32 cellular contexts compared by ENCODE assay signal in genomic region chr21:42409366-42409765, GRCh38. TPM values are rescaled to one million over a fixed set of nuclear protein-coding genes. Genes with fewer than 3 reads are reported as not detected.
A peak's percentile ranks its signal among the peaks of the same experiment; 100 is the strongest.
DNase-seq lines count a peak whose midpoint lies in the region; ATAC-seq and TF ChIP-seq lines count a peak whose summit lies in the region.
"Had no signal": no experiment of that assay in that cellular context is flagged by ENCODE, and none has a peak within 500 bp of the region (broad histone marks: within the 10 kb centered on the region; RNA-seq: fewer than 3 reads in every experiment).

No MANE protein-coding gene starts in this region.

- no peaks in the 10 kb centered on the region for H3K27me3 ChIP-seq in CD8-positive, alpha-beta memory T cell (ENCODE audit: insufficient read depth, low read length, poor library complexity, severe bottlenecking)
- H3K27me3 ChIP-seq: breast epithelium, right lobe of liver had no signal

- H3K9me3 Mint-ChIP-seq in CD8-positive, alpha-beta memory T cell: no peaks in the 10 kb centered on the region
- no peaks in the 10 kb centered on the region for H3K9me3 Mint-ChIP-seq in activated T-helper 17 cell treated with anti-CD3 and anti-CD28 coated beads, Interleukin-2, amount 50 U/mL, for 72 hours
- H3K9me3 Mint-ChIP-seq in naive thymus-derived CD8-positive, alpha-beta T cell: no peaks in the 10 kb centered on the region
- no peaks in the 10 kb centered on the region for H3K9me3 Mint-ChIP-seq in chondrocyte (ENCODE audit: low read depth)
- H3K9me3 Mint-ChIP-seq: GM23338 had no signal

- peak overlapping the region; percentile 63 to 89 (median 78) for H3K27ac Mint-ChIP-seq in CD8-positive, alpha-beta memory T cell
- no peak overlapping the region for H3K27ac Mint-ChIP-seq in activated T-helper 17 cell treated with anti-CD3 and anti-CD28 coated beads, Interleukin-2, amount 50 U/mL, for 72 hours
- peak overlapping the region in 7 of 10 donors; percentile 80 to 97 (median 88) for H3K27ac Mint-ChIP-seq in naive thymus-derived CD8-positive, alpha-beta T cell
- no peak overlapping the region for H3K27ac Mint-ChIP-seq in chondrocyte (ENCODE audit: unreplicated experiment)
- H3K27ac Mint-ChIP-seq: GM23338, progenitor cell of endocrine pancreas had no signal

- H3K9me3 ChIP-seq in CD8-positive, alpha-beta memory T cell (ENCODE audit: low read length): no peaks in the 10 kb centered on the region
- H3K9me3 ChIP-seq: BLaER1, breast epithelium, gastroesophageal sphincter, right lobe of liver had no signal

- H3K4me3 ChIP-seq in CD8-positive, alpha-beta memory T cell (ENCODE audit: low read length): peak overlapping the region; percentile 25
- H3K4me3 ChIP-seq: BLaER1, breast epithelium, gastroesophageal sphincter, GM23338, right lobe of liver had no signal

- H3K4me3 Mint-ChIP-seq in CD8-positive, alpha-beta memory T cell: peak overlapping the region; percentile 9 to 67 (median 32)
- peak overlapping the region; percentile 55 for H3K4me3 Mint-ChIP-seq in activated T-helper 17 cell treated with anti-CD3 and anti-CD28 coated beads, Interleukin-2, amount 50 U/mL, for 72 hours
- H3K4me3 Mint-ChIP-seq in naive thymus-derived CD8-positive, alpha-beta T cell: peak overlapping the region in 9 of 10 donors; percentile 12 to 78 (median 51)
- H3K4me3 Mint-ChIP-seq in chondrocyte (ENCODE audit: unreplicated experiment): no peak overlapping the region
- H3K4me3 Mint-ChIP-seq: GM23338 had no signal

- H3K27ac ChIP-seq in CD8-positive, alpha-beta memory T cell (ENCODE audit: low read depth, low read length): no peak overlapping the region
- H3K27ac ChIP-seq: BLaER1, breast epithelium, gastroesophageal sphincter, right lobe of liver had no signal

- POLR2A ChIA-PET in CD8-positive, alpha-beta memory T cell (lab: Charles Lee): interaction anchor here (1.0 to 1.5 kb wide), 2 partner anchors 9 to 14 kb away, joined by 4 read pairs; no protein-coding TSS in a partner anchor
- POLR2A ChIA-PET in naive thymus-derived CD8-positive, alpha-beta T cell (lab: Charles Lee): interaction anchor here (1.3 to 2.4 kb wide), 3 partner anchors 10 to 15 kb away, joined by 3 to 14 read pairs (median 9); no protein-coding TSS in a partner anchor

- TF ChIP-seq CTCF in chondrocyte (IDR thresholded peaks at IDR 0.05): no peak

- peaks cover 42 to 63% (median 58%) of the 10 kb centered on the region in 3 donors for H3K4me1 Mint-ChIP-seq in CD8-positive, alpha-beta memory T cell
- peaks cover 33% of the 10 kb centered on the region for H3K4me1 Mint-ChIP-seq in activated T-helper 17 cell treated with anti-CD3 and anti-CD28 coated beads, Interleukin-2, amount 50 U/mL, for 72 hours
- H3K4me1 Mint-ChIP-seq in naive thymus-derived CD8-positive, alpha-beta T cell: peaks cover 36 to 54% (median 46%) of the 10 kb centered on the region in 4 donors
- no peaks in the 10 kb centered on the region for H3K4me1 Mint-ChIP-seq in chondrocyte (ENCODE audit: low read depth)

- H3K36me3 Mint-ChIP-seq in CD8-positive, alpha-beta memory T cell: peaks cover 20 to 35% (median 29%) of the 10 kb centered on the region in 3 donors
- H3K36me3 Mint-ChIP-seq in activated T-helper 17 cell treated with anti-CD3 and anti-CD28 coated beads, Interleukin-2, amount 50 U/mL, for 72 hours (ENCODE audit: low read depth): peaks cover 42% of the 10 kb centered on the region
- peaks cover 18 to 36% (median 28%) of the 10 kb centered on the region in 3 donors for H3K36me3 Mint-ChIP-seq in naive thymus-derived CD8-positive, alpha-beta T cell
- H3K36me3 Mint-ChIP-seq in chondrocyte (ENCODE audit: low read depth): no peaks in the 10 kb centered on the region

- H3K27me3 Mint-ChIP-seq in CD8-positive, alpha-beta memory T cell: no peaks in the 10 kb centered on the region
- H3K27me3 Mint-ChIP-seq in activated T-helper 17 cell treated with anti-CD3 and anti-CD28 coated beads, Interleukin-2, amount 50 U/mL, for 72 hours: no peaks in the 10 kb centered on the region
- no peaks in the 10 kb centered on the region for H3K27me3 Mint-ChIP-seq in naive thymus-derived CD8-positive, alpha-beta T cell
- H3K27me3 Mint-ChIP-seq in chondrocyte (ENCODE audit: low read depth): peaks cover 2% of the 10 kb centered on the region

- CTCF ChIA-PET in CD8-positive, alpha-beta memory T cell (lab: Charles Lee): interaction anchor here (1.0 to 1.2 kb wide), 2 partner anchors 19 to 26 kb away, joined by 3 to 4 read pairs; no protein-coding TSS in a partner anchor

- no peak for ATAC-seq in activated T-helper 17 cell treated with anti-CD3 and anti-CD28 coated beads, Interleukin-2, amount 50 U/mL, for 72 hours (replicated peaks)
- ATAC-seq in naive thymus-derived CD8-positive, alpha-beta T cell: no peak
- no peak for ATAC-seq in GM18907 (IDR thresholded peaks at IDR 0.05; ENCODE audit: unreplicated experiment)
- no peak for ATAC-seq in HG03108 (IDR thresholded peaks at IDR 0.05; ENCODE audit: unreplicated experiment)
- ATAC-seq: gastroesophageal sphincter, HepG2, right lobe of liver had no signal

- H3K4me1 ChIP-seq in CD8-positive, alpha-beta memory T cell (ENCODE audit: insufficient read depth, low read length): peaks cover 82% of the 10 kb centered on the region
- H3K4me1 ChIP-seq: breast epithelium, gastroesophageal sphincter, right lobe of liver had no signal

- peak; percentile 65 for DNase-seq in activated effector memory CD4-positive, alpha-beta T cell treated with anti-CD3 and anti-CD28 coated beads, Interleukin-2, amount 50 U/mL, for 16 hours
- no peak for DNase-seq in activated effector memory CD4-positive, alpha-beta T cell treated with Interleukin-2 at 50 U/mL for 16 hours
- no peak for DNase-seq in CD8-positive, alpha-beta memory T cell
- no peak for DNase-seq in naive thymus-derived CD8-positive, alpha-beta T cell
- DNase-seq in chondrocyte (ENCODE audit: low spot score): no peak
- DNase-seq: activated gamma-delta T cell; anterior cingulate cortex; Calu3; DMS79; GF-D8; NCI-H2029; NCI-H510A treated with DMSO at 0.1 percent for 48 hours; nucleus accumbens; stimulated activated CD4-positive, alpha-beta T cell treated with anti-CD3 and anti-CD28 coated beads, Interleukin-12 subunit alpha, Interleukin-12 subunit beta, amount 100 ng/mL, for 4 hours; stimulated activated CD4-positive, alpha-beta T cell treated with anti-CD3 and anti-CD28 coated beads, Interleukin-2, amount 100 ng/mL, for 48 hours had no signal

- H3K36me3 ChIP-seq in CD8-positive, alpha-beta memory T cell (ENCODE audit: insufficient read depth, low read length): peaks cover 67% of the 10 kb centered on the region
- H3K36me3 ChIP-seq: BLaER1, breast epithelium, gastroesophageal sphincter, right lobe of liver had no signal

RNA-seq across cellular contexts. Expression of gene UBASH3A, which starts 5.7 kb away (rescaled TPM):
- total RNA-seq in CD8-positive, alpha-beta memory T cell: 10 to 100 TPM; 36.4 to 38.7 TPM
- polyA plus RNA-seq in CD8-positive, alpha-beta memory T cell: 55.1 TPM
- 10 to 100 TPM; 28.3 to 42.1 TPM for total RNA-seq in activated T-helper 17 cell treated with anti-CD3 and anti-CD28 coated beads, Interleukin-2, amount 50 U/mL, for 72 hours
- 10 to 100 TPM; 91.6 to 99.6 TPM for total RNA-seq in naive thymus-derived CD8-positive, alpha-beta T cell
- 10 to 100 TPM; 32.8 to 75.3 (median 53.9) TPM for polyA plus RNA-seq in naive thymus-derived CD8-positive, alpha-beta T cell
- not detected in 3 replicates for total RNA-seq in chondrocyte
- total RNA-seq: Calu3, GM23338, HepG2, kidney epithelial cell, myocyte, progenitor cell of endocrine pancreas, SK-MEL-5, temporal lobe had no signal
- polyA plus RNA-seq: GM23338, HepG2 had no signal

RNA-seq across cellular contexts. Expression of gene TMPRSS3, which starts 13.5 kb away (rescaled TPM):
- total RNA-seq in CD8-positive, alpha-beta memory T cell: 10 to 100 TPM; 19.6 to 20.4 TPM
- polyA plus RNA-seq in CD8-positive, alpha-beta memory T cell: 2.0 TPM
- 100 to 1,000 TPM in 1 of 2 donors, 10 to 100 TPM in 1; 24.0 to 163 TPM for total RNA-seq in activated T-helper 17 cell treated with anti-CD3 and anti-CD28 coated beads, Interleukin-2, amount 50 U/mL, for 72 hours
- 1 to 10 TPM; 2.2 to 2.9 TPM for total RNA-seq in naive thymus-derived CD8-positive, alpha-beta T cell
- 1 to 10 TPM in 1 of 3 donors, under 1 TPM in 1, not detected in 1; 0.89 to 1.4 TPM for polyA plus RNA-seq in naive thymus-derived CD8-positive, alpha-beta T cell
- 0.22 TPM in 1 of 3 replicates, not detected in the others for total RNA-seq in chondrocyte
- total RNA-seq: myocyte, temporal lobe, urinary bladder had no signal
- polyA plus RNA-seq: GM23338, urinary bladder had no signal

RNA-seq across cellular contexts. Expression of gene TFF1, which starts 43.0 kb away (rescaled TPM):
- total RNA-seq in CD8-positive, alpha-beta memory T cell: not detected
- not detected for polyA plus RNA-seq in CD8-positive, alpha-beta memory T cell
- total RNA-seq in activated T-helper 17 cell treated with anti-CD3 and anti-CD28 coated beads, Interleukin-2, amount 50 U/mL, for 72 hours: not detected
- not detected for total RNA-seq in naive thymus-derived CD8-positive, alpha-beta T cell
- polyA plus RNA-seq in naive thymus-derived CD8-positive, alpha-beta T cell: not detected
- total RNA-seq in chondrocyte: not detected in 3 replicates
- total RNA-seq: Calu3; gastroesophageal sphincter; GM23338; kidney epithelial cell; liver; myocyte; right lobe of liver; SK-MEL-5; T-helper 1 cell treated with Interleukin-12 subunit alpha and Interleukin-12 subunit beta and Interleukin-4 antibody, amounts not matched to agents 30 ng/mL and 1 ng/mL, for 36 hours; temporal lobe; urinary bladder had no signal
- polyA plus RNA-seq: GM23338, liver, urinary bladder had no signal

RNA-seq across cellular contexts. Expression of gene TFF2, which starts 58.6 kb away (rescaled TPM):
- not detected for total RNA-seq in CD8-positive, alpha-beta memory T cell
- polyA plus RNA-seq in CD8-positive, alpha-beta memory T cell: not detected
- not detected for total RNA-seq in activated T-helper 17 cell treated with anti-CD3 and anti-CD28 coated beads, Interleukin-2, amount 50 U/mL, for 72 hours
- not detected for total RNA-seq in naive thymus-derived CD8-positive, alpha-beta T cell
- polyA plus RNA-seq in naive thymus-derived CD8-positive, alpha-beta T cell: not detected
- total RNA-seq in chondrocyte: not detected in 3 replicates
- total RNA-seq: breast epithelium; Calu3; gastroesophageal sphincter; GM23338; HepG2; kidney epithelial cell; liver; myocyte; progenitor cell of endocrine pancreas; SK-MEL-5; T-helper 1 cell treated with Interleukin-12 subunit alpha and Interleukin-12 subunit beta and Interleukin-4 antibody, amounts not matched to agents 30 ng/mL and 1 ng/mL, for 36 hours; temporal lobe; urinary bladder had no signal
- polyA plus RNA-seq: GM23338, urinary bladder had no signal

Comparison
In these comparisons a context has a peak if more than half of its experiments do, and no peak if none do; other contexts are left out.
1. H3K27ac Mint-ChIP-seq: peak in CD8-positive, alpha-beta memory T cell (8 of 8) and naive thymus-derived CD8-positive, alpha-beta T cell (7 of 10); none in activated T-helper 17 cell treated with anti-CD3 and anti-CD28 coated beads, Interleukin-2, amount 50 U/mL, for 72 hours (single experiment) and chondrocyte (single experiment).
2. RNA of gene UBASH3A, which starts 5.7 kb away (total RNA-seq): 91.6 to 99.6 TPM in naive thymus-derived CD8-positive, alpha-beta T cell, 28.3 to 42.1 TPM in activated T-helper 17 cell treated with anti-CD3 and anti-CD28 coated beads, Interleukin-2, amount 50 U/mL, for 72 hours and 36.4 to 38.7 TPM in CD8-positive, alpha-beta memory T cell; not detected in chondrocyte; every median in the first group is over 10 times any median in the second.
3. RNA of gene TMPRSS3, which starts 13.5 kb away (total RNA-seq): 24.0 to 163 TPM in activated T-helper 17 cell treated with anti-CD3 and anti-CD28 coated beads, Interleukin-2, amount 50 U/mL, for 72 hours and 19.6 to 20.4 TPM in CD8-positive, alpha-beta memory T cell; 2.2 to 2.9 TPM in naive thymus-derived CD8-positive, alpha-beta T cell and 0.22 TPM in chondrocyte; every median in the first group is over 4 times any median in the second.